In genomic region chr12:108852674-108853073, GRCh38 we compare ENCODE assay signal across 11 cellular contexts. TPM values are rescaled to one million over a fixed set of nuclear protein-coding genes. Genes with fewer than 3 reads are reported as not detected.
DNase-seq lines count a peak whose midpoint lies in the region; ATAC-seq and TF ChIP-seq lines count a peak whose summit lies in the region.
"Had no signal": no experiment of that assay in that cellular context is flagged by ENCODE, and none has a peak within 500 bp of the region (broad histone marks: within the 10 kb centered on the region; RNA-seq: fewer than 3 reads in every experiment).

No MANE protein-coding gene starts in this region.

- H3K9me3 ChIP-seq in RWPE2 (ENCODE audit: severe bottlenecking) = peaks cover 2% of the 10 kb centered on the region
- no peaks in the 10 kb centered on the region for H3K9me3 ChIP-seq in colonic mucosa
- no peaks in the 10 kb centered on the region for H3K9me3 ChIP-seq in mesodermal cell (ENCODE audit: control insufficient read depth, low read length)
- H3K9me3 ChIP-seq in tibial nerve = no peaks in the 10 kb centered on the region

- intact Hi-C loops in colonic mucosa (cut with DNase I) = no loop called here

- H3K4me3 ChIP-seq in RWPE2 (ENCODE audit: severe bottlenecking) (no peak overlapping the region), colonic mucosa (no peak overlapping the region), mesodermal cell (ENCODE audit: extremely low read depth, insufficient read depth, low read length, poor library complexity, severe bottlenecking) (no peak overlapping the region), tibial nerve (no peak overlapping the region)

- no peak for ATAC-seq in RWPE2 (ENCODE audit: low read depth)

- TF ChIP-seq CTCF in RWPE2 (IDR thresholded peaks at IDR 0.05; ENCODE audit: poor library complexity, severe bottlenecking) (no peak), colonic mucosa (IDR thresholded peaks at IDR 0.05) (no peak), tibial nerve (IDR thresholded peaks at IDR 0.05) (no peak)

- no peak for DNase-seq in RWPE2 (ENCODE audit: low spot score)
- DNase-seq in colonic mucosa = no peak
- DNase-seq in tibial nerve (ENCODE audit: low spot score in 2 of 2) = no peak
- no peak for DNase-seq in effector CD8-positive, alpha-beta T cell (lab: John Stamatoyannopoulos, UW)
- DNase-seq in SIG-M5 treated with dmso at 0.1 percent for 504 hours (lab: John Stamatoyannopoulos, UW; ENCODE audit: unreplicated experiment) = no peak
- no peak for DNase-seq in stimulated activated CD4-positive, alpha-beta T cell treated with anti-CD3 and anti-CD28 coated beads, Interleukin-4, amount 100 ng/mL, for 24 hours
- DNase-seq: activated effector memory CD4-positive, alpha-beta T cell treated with Interleukin-2 at 50 U/mL for 16 hours; NCI-H2029 treated with DMSO at 0.1 percent for 48 hours; retina had no signal

- H3K27ac ChIP-seq in RWPE2 (ENCODE audit: poor library complexity, severe bottlenecking) (peak overlapping the region; percentile 94), colonic mucosa (peak overlapping the region; percentile 47), mesodermal cell (ENCODE audit: low read depth, low read length, severe bottlenecking) (peak overlapping the region; percentile 64), tibial nerve (peak overlapping the region; percentile 64 to 95 (median 92))

- H3K36me3 ChIP-seq in RWPE2 (ENCODE audit: low read depth) (peaks cover 69% of the 10 kb centered on the region), colonic mucosa (peaks cover 3% of the 10 kb centered on the region), mesodermal cell (ENCODE audit: control insufficient read depth, insufficient read depth, low read length) (peaks cover 69% of the 10 kb centered on the region), tibial nerve (peaks cover 0 to 17% (median 0%) of the 10 kb centered on the region in 3 donors)

- H3K27me3 ChIP-seq in RWPE2 (ENCODE audit: insufficient read depth, poor library complexity, severe bottlenecking) (no peaks in the 10 kb centered on the region), colonic mucosa (no peaks in the 10 kb centered on the region), tibial nerve (no peaks in the 10 kb centered on the region)

- TF ChIP-seq EP300 in tibial nerve (IDR thresholded peaks at IDR 0.05) = peak in 1 of 2 donors; percentile 64

- H3K9ac ChIP-seq in colonic mucosa (ENCODE audit: low read depth in 2 of 2, low read length in 2 of 2) = peak overlapping the region; percentile 8 to 62

- 84 to 100% methylated on average over 2 to 6 of the region's 11 CpGs for WGBS in mesodermal cell (ENCODE audit: insufficient coverage in 2 of 2), 2 experiments
- WGBS in tibial nerve, 2 donors = 66 to 71% methylated on average over 11 of the region's 11 CpGs

- TF ChIP-seq POLR2A in tibial nerve (IDR thresholded peaks at IDR 0.05) = no peak

- H3K4me1 ChIP-seq in RWPE2 (ENCODE audit: insufficient read depth, poor library complexity, severe bottlenecking) (peaks cover 29% of the 10 kb centered on the region), colonic mucosa (no peaks in the 10 kb centered on the region), mesodermal cell (ENCODE audit: control insufficient read depth, insufficient read depth, low read length, poor library complexity, severe bottlenecking) (peaks cover 27% of the 10 kb centered on the region), tibial nerve (peaks cover 0 to 78% (median 42%) of the 10 kb centered on the region in 4 donors)

RNA-seq across cellular contexts. Expression of gene SSH1, which starts 4.7 kb away (rescaled TPM):
- total RNA-seq in colonic mucosa (10 to 100 TPM; 22.5 to 29.1 TPM), tibial nerve (10 to 100 TPM; 23.6 to 66.9 (median 28.0) TPM)
- polyA plus RNA-seq in mesodermal cell (2013, experiment 1 of 2) = 39.1 TPM
- polyA plus RNA-seq in mesodermal cell (2013, experiment 2 of 2) = 31.0 TPM

RNA-seq across cellular contexts. Expression of gene DAO, which starts 27.2 kb away (rescaled TPM):
- total RNA-seq in colonic mucosa (1 to 10 TPM; 2.2 to 2.4 TPM), tibial nerve (not detected)
- polyA plus RNA-seq in mesodermal cell (2013, experiment 1 of 2) = not detected
- not detected for polyA plus RNA-seq in mesodermal cell (2013, experiment 2 of 2)
- total RNA-seq: kidney epithelial cell had no signal
